ENCODE assay signal across 3 cellular contexts in genomic region chr5:10494497-10494896, GRCh38. TPM values are rescaled to one million over a fixed set of nuclear protein-coding genes. Genes with fewer than 3 reads are reported as not detected.
"Had no signal": no experiment of that assay in that cellular context is flagged by ENCODE, and none has a peak within 500 bp of the region (broad histone marks: within the 10 kb centered on the region; RNA-seq: fewer than 3 reads in every experiment).

No MANE protein-coding gene starts in this region.

RNA-seq across cellular contexts. Expression of gene ROPN1L, which starts 52.8 kb away (rescaled TPM):
- total RNA-seq: ascending aorta, bronchial epithelial cell, WTC11 had no signal
